ENCODE assay signal across 10 cellular contexts in genomic region chr6:25389501-25389900, GRCh38.
DNase-seq lines count a peak whose midpoint lies in the region; ATAC-seq, FAIRE-seq and TF ChIP-seq lines count a peak whose summit lies in the region.
"Had no signal": no experiment of that assay in that cellular context is flagged by ENCODE, and none has a peak within 500 bp of the region (broad histone marks: within the 10 kb centered on the region; RNA-seq: fewer than 3 reads in every experiment).

No MANE protein-coding gene starts in this region.

- TF ChIP-seq CTCF in AG09309 (IDR thresholded peaks at IDR 0.05; ENCODE audit: control insufficient read depth, insufficient read depth, low read depth, low read length, missing control alignments) (no peak), HFFc6 (IDR thresholded peaks at IDR 0.05) (no peak), astrocyte (IDR thresholded peaks at IDR 0.05; ENCODE audit: insufficient read depth, low read depth, low read length) (no peak), body of pancreas (IDR thresholded peaks at IDR 0.05) (no peak), GM13977 (IDR thresholded peaks at IDR 0.05; ENCODE audit: extremely low read depth, insufficient read depth, missing control alignments) (no peak)

- no peak for ATAC-seq in HG03521 (IDR thresholded peaks at IDR 0.05; ENCODE audit: unreplicated experiment)
- no peak for ATAC-seq in body of pancreas
- no peak for ATAC-seq in activated CD4-positive, CD25-positive, alpha-beta regulatory T cell treated with anti-CD3 and anti-CD28 coated beads, Interleukin-2, amount 50 U/mL, for 24 hours
- ATAC-seq: gastroesophageal sphincter had no signal

- H3K36me3 ChIP-seq in astrocyte (ENCODE audit: insufficient read depth, low read length): no peaks in the 10 kb centered on the region
- no peaks in the 10 kb centered on the region for H3K36me3 ChIP-seq in body of pancreas (replicated peaks in 1 of 2; ENCODE audit: insufficient read depth in 1 of 2, low read depth in 2 of 2)
- H3K36me3 ChIP-seq: gastroesophageal sphincter had no signal

- DNase-seq in AG09309 (ENCODE audit: low read depth) (peak; percentile 28), HFFc6 (peak; percentile 46), astrocyte (ENCODE audit: low read depth) (peak; percentile 73), body of pancreas (no peak), GM13977 (ENCODE audit: low spot score) (no peak)
- DNase-seq: stimulated activated CD8-positive, alpha-beta memory T cell treated with anti-CD3 and anti-CD28 coated beads, Interleukin-4, amount 100 ng/mL, for 48 hours had no signal

- intact Hi-C loops in body of pancreas (cut with DNase I): no loop called here

- H3K4me1 Mint-ChIP-seq in HFFc6 (ENCODE audit: low read depth): peaks cover 22% of the 10 kb centered on the region
- peaks cover 11% of the 10 kb centered on the region for H3K4me1 Mint-ChIP-seq in astrocyte (ENCODE audit: low read depth, unreplicated experiment)

- no peak overlapping the region for H2AFZ ChIP-seq in astrocyte (ENCODE audit: low read depth, low read length)

- H3K79me2 ChIP-seq in astrocyte (ENCODE audit: insufficient read depth, low read length): no peaks in the 10 kb centered on the region

- no peak for TF ChIP-seq POLR2A in body of pancreas (IDR thresholded peaks at IDR 0.05)

- in situ Hi-C loops in GM13977 (cut with MboI; ENCODE audit: low pct_unique_long_range_greater_than_20kb, low sequenced_read_pairs, unreplicated experiment): no loop called here

- H4K20me1 ChIP-seq in astrocyte (ENCODE audit: insufficient read depth, low read length): no peaks in the 10 kb centered on the region

- 90 to 94% methylated on average over 2 of the region's 2 CpGs for WGBS in body of pancreas, 2 donors

- H3K27me3 ChIP-seq in astrocyte (ENCODE audit: insufficient read depth, low read length): no peaks in the 10 kb centered on the region
- no peaks in the 10 kb centered on the region for H3K27me3 ChIP-seq in body of pancreas
- H3K27me3 ChIP-seq: gastroesophageal sphincter had no signal

- no peak overlapping the region for H3K9ac ChIP-seq in astrocyte (ENCODE audit: low read length)

- H3K4me3 Mint-ChIP-seq in HFFc6: no peak overlapping the region
- no peak overlapping the region for H3K4me3 Mint-ChIP-seq in astrocyte (ENCODE audit: unreplicated experiment)

- H3K9me3 Mint-ChIP-seq in HFFc6 (no peaks in the 10 kb centered on the region), astrocyte (ENCODE audit: unreplicated experiment) (no peaks in the 10 kb centered on the region)

- H3K27me3 Mint-ChIP-seq in HFFc6 (ENCODE audit: insufficient read depth): no peaks in the 10 kb centered on the region; the same call in 1 of the 2 replicates
- H3K27me3 Mint-ChIP-seq in astrocyte (ENCODE audit: low read depth, unreplicated experiment): no peaks in the 10 kb centered on the region

- peak overlapping the region; percentile 17 for H3K4me2 ChIP-seq in astrocyte (ENCODE audit: low read length)

- H3K9me3 ChIP-seq in astrocyte (ENCODE audit: insufficient read depth, low read depth, low read length): no peaks in the 10 kb centered on the region
- H3K9me3 ChIP-seq in body of pancreas: no peaks in the 10 kb centered on the region
- H3K9me3 ChIP-seq: gastroesophageal sphincter had no signal

- H3K4me3 ChIP-seq in AG09309 (ENCODE audit: control insufficient read depth, low read depth, low read length): no peak overlapping the region
- no peak overlapping the region for H3K4me3 ChIP-seq in astrocyte (ENCODE audit: insufficient read depth, low read depth, low read length)
- no peak overlapping the region for H3K4me3 ChIP-seq in body of pancreas
- H3K4me3 ChIP-seq: gastroesophageal sphincter had no signal

- no peaks in the 10 kb centered on the region for H3K4me1 ChIP-seq in astrocyte (ENCODE audit: insufficient read depth, low read length)
- no peaks in the 10 kb centered on the region for H3K4me1 ChIP-seq in body of pancreas

- H3K27ac ChIP-seq in astrocyte (ENCODE audit: low read depth, low read length) (no peak overlapping the region), body of pancreas (no peak overlapping the region)
- H3K27ac ChIP-seq: gastroesophageal sphincter had no signal

- H3K27ac Mint-ChIP-seq in HFFc6: peak overlapping the region; percentile 7; the same call in 1 of the 2 replicates
- no peak overlapping the region for H3K27ac Mint-ChIP-seq in astrocyte (ENCODE audit: unreplicated experiment)

- H3K36me3 Mint-ChIP-seq in HFFc6 (ENCODE audit: low read depth): no peaks in the 10 kb centered on the region
- peaks cover 2% of the 10 kb centered on the region for H3K36me3 Mint-ChIP-seq in astrocyte (ENCODE audit: low read depth, unreplicated experiment)

- FAIRE-seq in astrocyte (lab: Jason Lieb, UNC) (peak; percentile 13), islet of Langerhans (lab: Jason Lieb, UNC) (peak; percentile 79)

Comparison
In these comparisons a context has a peak if more than half of its experiments do, and no peak if none do; other contexts are left out.
1. DNase-seq: peak in AG09309 (single experiment), HFFc6 (single experiment) and astrocyte (single experiment); none in body of pancreas (0 of 4) and GM13977 (single experiment).